ENCODE assay signal across 8 cellular contexts in genomic region chr15:35444557-35445204, GRCh38.
A peak's percentile ranks its signal among the peaks of the same experiment; 100 is the strongest.
DNase-seq lines count a peak whose midpoint lies in the region; FAIRE-seq and TF ChIP-seq lines count a peak whose summit lies in the region.

No MANE protein-coding gene starts in this region.

- H3K4me3 ChIP-seq in mesenchymal stem cell (ENCODE audit: insufficient read depth in 1 of 2, low read depth in 1 of 2, low read length in 2 of 2), result no peak overlapping the region

- H3K4ac ChIP-seq in mesenchymal stem cell (ENCODE audit: low read depth in 1 of 2, low read length in 2 of 2), result no peak overlapping the region

- no peak overlapping the region for H2BK15ac ChIP-seq in mesenchymal stem cell (ENCODE audit: low read depth, poor library complexity, severe bottlenecking)

- no peak overlapping the region for H3K4me3 Mint-ChIP-seq in chondrocyte (ENCODE audit: unreplicated experiment)
- H3K4me3 Mint-ChIP-seq in activated T-cell treated with anti-CD3 and anti-CD28 coated beads, Interleukin-2, amount 50 U/mL, for 24 hours, result no peak overlapping the region

- TF ChIP-seq CTCF in chondrocyte (IDR thresholded peaks at IDR 0.05), result peak; percentile 97

- no peak overlapping the region for H3K18ac ChIP-seq in mesenchymal stem cell (ENCODE audit: low read depth in 1 of 2, low read length in 2 of 2)

- no peak overlapping the region for H2AK5ac ChIP-seq in mesenchymal stem cell (ENCODE audit: low read length, severe bottlenecking)

- H3K4me1 Mint-ChIP-seq in chondrocyte (ENCODE audit: low read depth), result peaks cover 20% of the 10 kb centered on the region
- no peaks in the 10 kb centered on the region for H3K4me1 Mint-ChIP-seq in activated T-cell treated with anti-CD3 and anti-CD28 coated beads, Interleukin-2, amount 50 U/mL, for 24 hours (ENCODE audit: low read depth)

- H2BK120ac ChIP-seq in mesenchymal stem cell (ENCODE audit: low read depth, low read length), result no peak overlapping the region

- H3K27me3 ChIP-seq in mesenchymal stem cell (ENCODE audit: control insufficient read depth in 1 of 2, insufficient read depth in 1 of 2, low read length in 2 of 2), result no peaks in the 10 kb centered on the region

- TF ChIP-seq POLR2A in GM12892 (IDR thresholded peaks at IDR 0.05; ENCODE audit: low read depth, low read length), result no peak

- peak; percentile 58 for FAIRE-seq in GM12892 (lab: Jason Lieb, UNC)

- no peaks in the 10 kb centered on the region for H3K9me3 Mint-ChIP-seq in chondrocyte (ENCODE audit: low read depth)
- H3K9me3 Mint-ChIP-seq in activated T-cell treated with anti-CD3 and anti-CD28 coated beads, Interleukin-2, amount 50 U/mL, for 24 hours, result no peaks in the 10 kb centered on the region

- H2BK12ac ChIP-seq in mesenchymal stem cell (ENCODE audit: low read length in 2 of 2), result no peak overlapping the region

- no peak overlapping the region for H3K14ac ChIP-seq in mesenchymal stem cell (ENCODE audit: low read length in 2 of 2)

- no peak overlapping the region for H4K8ac ChIP-seq in mesenchymal stem cell (ENCODE audit: low read length)

- H2AFZ ChIP-seq in mesenchymal stem cell (ENCODE audit: low read depth, low read length), result no peak overlapping the region

- no peak overlapping the region for H3K27ac Mint-ChIP-seq in chondrocyte (ENCODE audit: unreplicated experiment)
- H3K27ac Mint-ChIP-seq in activated T-cell treated with anti-CD3 and anti-CD28 coated beads, Interleukin-2, amount 50 U/mL, for 24 hours, result no peak overlapping the region

- H3K27me3 Mint-ChIP-seq in chondrocyte (ENCODE audit: low read depth), result no peaks in the 10 kb centered on the region
- no peaks in the 10 kb centered on the region for H3K27me3 Mint-ChIP-seq in activated T-cell treated with anti-CD3 and anti-CD28 coated beads, Interleukin-2, amount 50 U/mL, for 24 hours

- H3K4me1 ChIP-seq in mesenchymal stem cell (ENCODE audit: control insufficient read depth, insufficient read depth, low read depth, low read length), result no peaks in the 10 kb centered on the region

- no CpG with 5 or more reads among the region's 1 CpG for WGBS in mesenchymal stem cell

- H4K91ac ChIP-seq in mesenchymal stem cell (ENCODE audit: low read length), result no peak overlapping the region

- H3K79me1 ChIP-seq in mesenchymal stem cell (replicated peaks; ENCODE audit: low read length, poor library complexity, severe bottlenecking), result no peaks in the 10 kb centered on the region

- H3K9me3 ChIP-seq in mesenchymal stem cell (ENCODE audit: control insufficient read depth, low read length), result no peaks in the 10 kb centered on the region

- DNase-seq in AG20443 (ENCODE audit: low spot score), result peak; percentile 44
- no peak for DNase-seq in GM12892 (ENCODE audit: insufficient read length)
- DNase-seq in NCI-H345 (lab: John Stamatoyannopoulos, UW), result peak; percentile 15
- DNase-seq in chondrocyte (ENCODE audit: low spot score), result no peak
- DNase-seq in mesenchymal stem cell, result peak; percentile 66
- DNase-seq in activated T-cell treated with anti-CD3 and anti-CD28 coated beads, Interleukin-2, amount 50 U/mL, for 24 hours, result no peak
- DNase-seq in epidermal melanocyte (ENCODE audit: insufficient read length, low spot score), result no peak
- DNase-seq in mesenteric fat pad (ENCODE audit: low spot score), result no peak

- H3K27ac ChIP-seq in mesenchymal stem cell (ENCODE audit: low read length, poor library complexity, severe bottlenecking), result no peak overlapping the region

- peaks cover 1% of the 10 kb centered on the region for H3K36me3 Mint-ChIP-seq in chondrocyte (ENCODE audit: low read depth)
- peaks cover 37% of the 10 kb centered on the region for H3K36me3 Mint-ChIP-seq in activated T-cell treated with anti-CD3 and anti-CD28 coated beads, Interleukin-2, amount 50 U/mL, for 24 hours (ENCODE audit: low read depth)

- H3K9ac ChIP-seq in mesenchymal stem cell (ENCODE audit: low read length), result no peak overlapping the region

- H3K36me3 ChIP-seq in mesenchymal stem cell (ENCODE audit: control insufficient read depth in 1 of 2, insufficient read depth in 2 of 2, low read depth in 1 of 2, low read length in 2 of 2), result no peaks in the 10 kb centered on the region

- H3K23ac ChIP-seq in mesenchymal stem cell (ENCODE audit: low read length in 2 of 2), result no peak overlapping the region

- no peak overlapping the region for H2BK5ac ChIP-seq in mesenchymal stem cell (ENCODE audit: low read depth, low read length, poor library complexity, severe bottlenecking)

- H3K4me2 ChIP-seq in mesenchymal stem cell (ENCODE audit: low read length, poor library complexity, severe bottlenecking), result no peak overlapping the region

Comparison
In these comparisons a context has a peak if more than half of its experiments do, and no peak if none do; other contexts are left out.
1. DNase-seq: peak in AG20443 (single experiment), NCI-H345 (single experiment) and mesenchymal stem cell (single experiment); none in GM12892 (single experiment), chondrocyte (single experiment), activated T-cell treated with anti-CD3 and anti-CD28 coated beads, Interleukin-2, amount 50 U/mL, for 24 hours (single experiment), epidermal melanocyte (single experiment) and mesenteric fat pad (single experiment).